1 cellular context compared by ENCODE assay signal in genomic region chr17:58956997-58957724, GRCh38.
TF ChIP-seq lines count a peak whose summit lies in the region.

No MANE protein-coding gene starts in this region.

TF ChIP-seq in HCT116, 20 proteins besides CTCF, POLR2A, EP300 and RAD21 (continued from another document):
- no peak for TF ChIP-seq ZBTB33 (IDR thresholded peaks at IDR 0.05; ENCODE audit: extremely low read depth, insufficient replicate concordance, low read length)
- peak; percentile 92 for TF ChIP-seq EGR1 (IDR thresholded peaks at IDR 0.05; ENCODE audit: low read depth)
- TF ChIP-seq FOSL1 (IDR thresholded peaks at IDR 0.05; ENCODE audit: low read depth) = peak; percentile 71
- no peak for TF ChIP-seq CBX3 (IDR thresholded peaks at IDR 0.05; ENCODE audit: low read depth)
- TF ChIP-seq TCF7L2 (IDR thresholded peaks at IDR 0.05; ENCODE audit: borderline replicate concordance, extremely low read depth, insufficient read depth, insufficient read length) = no peak
- no peak for TF ChIP-seq SIN3A (IDR thresholded peaks at IDR 0.05; ENCODE audit: low read depth)
- TF ChIP-seq MAX (IDR thresholded peaks at IDR 0.05) = no peak
- TF ChIP-seq ELF1 (IDR thresholded peaks at IDR 0.05; ENCODE audit: borderline replicate concordance, low read depth) = no peak
- TF ChIP-seq SRF (IDR thresholded peaks at IDR 0.05; ENCODE audit: low read depth) = no peak
- TF ChIP-seq POLR2AphosphoS5 (IDR thresholded peaks at IDR 0.05; ENCODE audit: low read depth, low read length) = no peak
